Comparison of ENCODE assay signal across 8 cellular contexts in genomic region chr19:4182082-4182926, GRCh38. TPM values are rescaled to one million over a fixed set of nuclear protein-coding genes. Genes with fewer than 3 reads are reported as not detected.
A peak's percentile ranks its signal among the peaks of the same experiment; 100 is the strongest.
DNase-seq lines count a peak whose midpoint lies in the region; ATAC-seq lines count a peak whose summit lies in the region.

Gene ANKRD24 (plus strand): TSS chr19:4182689. CDS start chr19:4186426, 3,737 bp downstream.
Gene SIRT6 (minus strand): TSS chr19:4182563. CDS start chr19:4182539, 24 bp downstream.

- peaks cover 25% of the 10 kb centered on the region for H3K4me1 ChIP-seq in CD4-positive, CD25-positive, alpha-beta regulatory T cell (ENCODE audit: control insufficient read depth, insufficient read depth, low read length, poor library complexity, severe bottlenecking)
- peaks cover 7% of the 10 kb centered on the region for H3K4me1 ChIP-seq in NT2/D1 (ENCODE audit: insufficient read depth, insufficient read length)
- no peaks in the 10 kb centered on the region for H3K4me1 ChIP-seq in endocrine pancreas (ENCODE audit: control insufficient read depth, insufficient read depth, low read length)
- no peaks in the 10 kb centered on the region for H3K4me1 ChIP-seq in mesendoderm (ENCODE audit: control insufficient read depth, low read depth, low read length)

- no peak within 1 kb of the TSS for H2BK5ac ChIP-seq in mesendoderm (ENCODE audit: low read length)

- H3K9me3 ChIP-seq in CD4-positive, CD25-positive, alpha-beta regulatory T cell (ENCODE audit: control insufficient read depth in 2 of 2, low read length in 2 of 2), result no peaks in the 10 kb centered on the region
- H3K9me3 ChIP-seq in NT2/D1 (ENCODE audit: insufficient read depth, low read length) (no peaks in the 10 kb centered on the region), endocrine pancreas (ENCODE audit: control insufficient read depth, low read length) (no peaks in the 10 kb centered on the region)

- WGBS in mesendoderm (ENCODE audit: extremely low coverage, insufficient coverage, low lambda C conversion rate), result no CpG with 5 or more reads among the region's 62 CpGs

- H3K9me3 Mint-ChIP-seq in CD4-positive, CD25-positive, alpha-beta regulatory T cell, result peaks cover 0 to 2% (median 0%) of the 10 kb centered on the region in 7 donors

- H3K27me3 ChIP-seq in CD4-positive, CD25-positive, alpha-beta regulatory T cell (ENCODE audit: control insufficient read depth, insufficient read depth, low read length), result no peaks in the 10 kb centered on the region
- no peaks in the 10 kb centered on the region for H3K27me3 ChIP-seq in NT2/D1 (ENCODE audit: insufficient read depth, insufficient read length)
- no peaks in the 10 kb centered on the region for H3K27me3 ChIP-seq in endocrine pancreas (ENCODE audit: control insufficient read depth, insufficient read depth, low read length)
- H3K27me3 ChIP-seq in mesendoderm (ENCODE audit: insufficient read depth, low read length, poor library complexity), result no peaks in the 10 kb centered on the region

- peak within 1 kb of the TSS; percentile 31 for H3K18ac ChIP-seq in mesendoderm (ENCODE audit: low read length)

- H3K4ac ChIP-seq in mesendoderm (ENCODE audit: low read depth, low read length), result no peak within 1 kb of the TSS

- H3K9ac ChIP-seq in NT2/D1 (ENCODE audit: insufficient read length, low read depth) (peak within 1 kb of the TSS; percentile 98), endocrine pancreas (ENCODE audit: control insufficient read depth, insufficient read depth, low read length) (peak within 1 kb of the TSS; percentile 62), mesendoderm (ENCODE audit: low read length) (peak within 1 kb of the TSS; percentile 97)

- H3K4me3 Mint-ChIP-seq in CD4-positive, CD25-positive, alpha-beta regulatory T cell, result peak within 1 kb of the TSS; percentile 95 to 100 (median 97)

- peak; percentile 87 for ATAC-seq in CD4-positive, CD25-positive, alpha-beta regulatory T cell (ENCODE audit: low read depth in 2 of 2)
- ATAC-seq in GM19438 (IDR thresholded peaks at IDR 0.05; ENCODE audit: low read depth, unreplicated experiment), result peak; percentile 54

- H3K4me1 Mint-ChIP-seq in CD4-positive, CD25-positive, alpha-beta regulatory T cell, result peaks cover 0 to 44% (median 18%) of the 10 kb centered on the region in 4 donors

- no peak within 1 kb of the TSS for H4K8ac ChIP-seq in mesendoderm (ENCODE audit: low read depth, low read length)

- peak within 1 kb of the TSS; percentile 68 for H3K4me3 ChIP-seq in CD4-positive, CD25-positive, alpha-beta regulatory T cell (ENCODE audit: low read depth, low read length)
- H3K4me3 ChIP-seq in NT2/D1 (ENCODE audit: insufficient read length, low read depth) (peak within 1 kb of the TSS; percentile 95), endocrine pancreas (ENCODE audit: control insufficient read depth, insufficient read depth, low read length) (peak within 1 kb of the TSS; percentile 32), mesendoderm (ENCODE audit: low read length) (peak within 1 kb of the TSS; percentile 93)

- no peak within 1 kb of the TSS for H3K23ac ChIP-seq in mesendoderm (ENCODE audit: low read length)

- no peak within 1 kb of the TSS for H2AK5ac ChIP-seq in mesendoderm (ENCODE audit: low read length)

- H3K79me2 ChIP-seq in mesendoderm (ENCODE audit: control insufficient read depth, insufficient read depth, low read length), result no peaks in the 10 kb centered on the region

- peak; percentile 94 to 98 (median 96) for DNase-seq in CD4-positive, CD25-positive, alpha-beta regulatory T cell
- peak; percentile 81 for DNase-seq in HT1080 (ENCODE audit: low read depth)
- peak; percentile 92 for DNase-seq in NT2/D1 (ENCODE audit: low read depth, low spot score)
- DNase-seq in activated CD8-positive, alpha-beta memory T cell treated with anti-CD3 and anti-CD28 coated beads, Interleukin-2, amount 50 U/mL, for 1 hour (ENCODE audit: extremely low read depth), result peak; percentile 75
- DNase-seq in mesendoderm, result peak; percentile 97
- peak; percentile 92 for DNase-seq in stimulated activated CD8-positive, alpha-beta memory T cell treated with anti-CD3 and anti-CD28 coated beads, Interleukin-12 subunit alpha, Interleukin-12 subunit beta, amount 100 ng/mL, for 24 hours (ENCODE audit: extremely low read depth)

- H3K36me3 Mint-ChIP-seq in CD4-positive, CD25-positive, alpha-beta regulatory T cell, result peaks cover 7% of the 10 kb centered on the region

- no peak within 1 kb of the TSS for H4K5ac ChIP-seq in mesendoderm (ENCODE audit: low read length)

- H2BK15ac ChIP-seq in mesendoderm (replicated peaks; ENCODE audit: low read depth), result no peak within 1 kb of the TSS

- H3K79me1 ChIP-seq in mesendoderm (ENCODE audit: low read length), result peaks cover 4% of the 10 kb centered on the region

- H3K56ac ChIP-seq in mesendoderm (ENCODE audit: low read length), result peak within 1 kb of the TSS; percentile 96

- no peaks in the 10 kb centered on the region for H3K36me3 ChIP-seq in CD4-positive, CD25-positive, alpha-beta regulatory T cell (ENCODE audit: control insufficient read depth, insufficient read depth, low read length)
- H3K36me3 ChIP-seq in NT2/D1 (ENCODE audit: insufficient read depth, insufficient read length, low read length), result peaks cover 24% of the 10 kb centered on the region
- H3K36me3 ChIP-seq in endocrine pancreas (ENCODE audit: control insufficient read depth, insufficient read depth, low read length), result no peaks in the 10 kb centered on the region
- no peaks in the 10 kb centered on the region for H3K36me3 ChIP-seq in mesendoderm (ENCODE audit: control insufficient read depth, insufficient read depth, low read length)

- H3K4me2 ChIP-seq in mesendoderm (ENCODE audit: low read length), result peak within 1 kb of the TSS; percentile 86

- no peak within 1 kb of the TSS for H2BK120ac ChIP-seq in mesendoderm (ENCODE audit: low read depth, low read length)

- peaks cover 5% of the 10 kb centered on the region for H3K27me3 Mint-ChIP-seq in CD4-positive, CD25-positive, alpha-beta regulatory T cell

- H3K27ac Mint-ChIP-seq in CD4-positive, CD25-positive, alpha-beta regulatory T cell, result peak within 1 kb of the TSS; percentile 91 to 98 (median 97)

- H3K27ac ChIP-seq in CD4-positive, CD25-positive, alpha-beta regulatory T cell (ENCODE audit: insufficient read depth, low read length, poor library complexity, severe bottlenecking), result peak within 1 kb of the TSS; percentile 74
- peak within 1 kb of the TSS; percentile 22 for H3K27ac ChIP-seq in mesendoderm (ENCODE audit: low read depth, low read length)

RNA-seq across cellular contexts. Expression of gene ANKRD24, which starts in this region (rescaled TPM):
- 1.5 TPM for total RNA-seq in CD4-positive, CD25-positive, alpha-beta regulatory T cell
- under 1 TPM in 3 of 4 donors, not detected in 1; 0.12 to 0.53 (median 0.26) TPM for polyA plus RNA-seq in CD4-positive, CD25-positive, alpha-beta regulatory T cell
- 0.20 and 0.42 TPM in 2 replicates for total RNA-seq in HT1080 (2014; rRNA removed; shearing (Covaris generic))
- polyA plus RNA-seq in HT1080 (2015; cell fraction: cytosol; rRNA removed), result 0.26 and 0.46 TPM in 2 replicates
- polyA plus RNA-seq in HT1080 (2015; cell fraction: nucleus; rRNA removed), result 1.6 and 2.4 TPM in 2 replicates
- polyA plus RNA-seq in mesendoderm (2013, experiment 1 of 2), result 2.7 TPM
- polyA plus RNA-seq in mesendoderm (2013, experiment 2 of 2), result 2.6 TPM

RNA-seq across cellular contexts. Expression of gene SIRT6, which starts in this region (rescaled TPM):
- total RNA-seq in CD4-positive, CD25-positive, alpha-beta regulatory T cell, result 34.2 TPM
- 1 to 10 TPM; 1.7 to 4.4 (median 3.1) TPM for polyA plus RNA-seq in CD4-positive, CD25-positive, alpha-beta regulatory T cell
- total RNA-seq in HT1080 (2014; rRNA removed; shearing (Covaris generic)), result 16.4 and 18.5 TPM in 2 replicates
- 23.8 and 31.2 TPM in 2 replicates for polyA plus RNA-seq in HT1080 (2015; cell fraction: cytosol; rRNA removed)
- polyA plus RNA-seq in HT1080 (2015; cell fraction: nucleus; rRNA removed), result 49.0 and 63.8 TPM in 2 replicates
- 14.4 TPM for polyA plus RNA-seq in mesendoderm (2013, experiment 1 of 2)
- 13.1 TPM for polyA plus RNA-seq in mesendoderm (2013, experiment 2 of 2)

Comparison
In these comparisons a context has a peak if more than half of its experiments do, and no peak if none do; other contexts are left out.
1. Peak in every context shown above with its lines: DNase-seq, ATAC-seq, H3K4me3 ChIP-seq and H3K27ac ChIP-seq.
2. H3K4me3 ChIP-seq: peak in every context shown above with its lines; median percentile 95 in NT2/D1; 93 in mesendoderm; 68 in CD4-positive, CD25-positive, alpha-beta regulatory T cell; 32 in endocrine pancreas.